Comparison of ENCODE assay signal across 9 cellular contexts in genomic region chr10:43781480-43782361, GRCh38.
DNase-seq lines count a peak whose midpoint lies in the region; ATAC-seq lines count a peak whose summit lies in the region.
"Had no signal": no experiment of that assay in that cellular context is flagged by ENCODE, and none has a peak within 500 bp of the region (broad histone marks: within the 10 kb centered on the region; RNA-seq: fewer than 3 reads in every experiment).

No MANE protein-coding gene starts in this region.

- peak; percentile 52 for DNase-seq in NK-92 treated with Interleukin-12 subunit alpha and Interleukin-12 subunit beta, amount 100 ng/mL, for 24 hours (lab: John Stamatoyannopoulos, UW)
- DNase-seq in NK-92 (lab: John Stamatoyannopoulos, UW; ENCODE audit: unreplicated experiment) (no peak), MV-4-11 (lab: John Stamatoyannopoulos, UW) (peak; percentile 86), NCI-H1930 (lab: John Stamatoyannopoulos, UW) (no peak), medulla oblongata (ENCODE audit: extremely low spot score) (no peak)
- DNase-seq in effector memory CD8-positive, alpha-beta T cell: peak in 2 of 3 experiments; percentile 5 to 15
- DNase-seq in stimulated activated CD8-positive, alpha-beta memory T cell treated with anti-CD3 and anti-CD28 coated beads, Interleukin-15, amount 100 ng/mL, for 48 hours (ENCODE audit: low read depth in 2 of 2): peak; percentile 34 to 45

- peak; percentile 85 for ATAC-seq in effector memory CD8-positive, alpha-beta T cell (replicated peaks)
- no peak for ATAC-seq in HG03521 (IDR thresholded peaks at IDR 0.05; ENCODE audit: unreplicated experiment)

- no peaks in the 10 kb centered on the region for H3K27me3 Mint-ChIP-seq in effector memory CD8-positive, alpha-beta T cell
- H3K27me3 Mint-ChIP-seq: dendritic cell treated with granulocyte-macrophage colony-stimulating factor and Interleukin-4, amounts not matched to agents 40 ng/mL and 50 ng/mL, for 4 days had no signal

- peak overlapping the region in 1 of 2 donors; percentile 64 for H3K4me3 Mint-ChIP-seq in effector memory CD8-positive, alpha-beta T cell
- H3K4me3 Mint-ChIP-seq: dendritic cell treated with granulocyte-macrophage colony-stimulating factor and Interleukin-4, amounts not matched to agents 40 ng/mL and 50 ng/mL, for 4 days had no signal

- no peaks in the 10 kb centered on the region for H3K36me3 Mint-ChIP-seq in effector memory CD8-positive, alpha-beta T cell (ENCODE audit: insufficient read depth)

- H3K27ac Mint-ChIP-seq in effector memory CD8-positive, alpha-beta T cell: peak overlapping the region; percentile 86 to 87
- H3K27ac Mint-ChIP-seq: dendritic cell treated with granulocyte-macrophage colony-stimulating factor and Interleukin-4, amounts not matched to agents 40 ng/mL and 50 ng/mL, for 4 days had no signal

- no peaks in the 10 kb centered on the region for H3K9me3 Mint-ChIP-seq in effector memory CD8-positive, alpha-beta T cell
- H3K9me3 Mint-ChIP-seq: dendritic cell treated with granulocyte-macrophage colony-stimulating factor and Interleukin-4, amounts not matched to agents 40 ng/mL and 50 ng/mL, for 4 days had no signal

- H3K4me1 Mint-ChIP-seq in effector memory CD8-positive, alpha-beta T cell (ENCODE audit: low read depth in 2 of 2): peaks cover 23 to 24% of the 10 kb centered on the region in 2 donors

Comparison
In these comparisons a context has a peak if more than half of its experiments do, and no peak if none do; other contexts are left out.
1. DNase-seq: peak in NK-92 treated with Interleukin-12 subunit alpha and Interleukin-12 subunit beta, amount 100 ng/mL, for 24 hours (single experiment), MV-4-11 (single experiment), effector memory CD8-positive, alpha-beta T cell (2 of 3) and stimulated activated CD8-positive, alpha-beta memory T cell treated with anti-CD3 and anti-CD28 coated beads, Interleukin-15, amount 100 ng/mL, for 48 hours (2 of 2); none in NK-92 (single experiment), NCI-H1930 (0 of 2) and medulla oblongata (single experiment).